ENCODE assay signal across 1 cellular context in the genomic region with DNA sequence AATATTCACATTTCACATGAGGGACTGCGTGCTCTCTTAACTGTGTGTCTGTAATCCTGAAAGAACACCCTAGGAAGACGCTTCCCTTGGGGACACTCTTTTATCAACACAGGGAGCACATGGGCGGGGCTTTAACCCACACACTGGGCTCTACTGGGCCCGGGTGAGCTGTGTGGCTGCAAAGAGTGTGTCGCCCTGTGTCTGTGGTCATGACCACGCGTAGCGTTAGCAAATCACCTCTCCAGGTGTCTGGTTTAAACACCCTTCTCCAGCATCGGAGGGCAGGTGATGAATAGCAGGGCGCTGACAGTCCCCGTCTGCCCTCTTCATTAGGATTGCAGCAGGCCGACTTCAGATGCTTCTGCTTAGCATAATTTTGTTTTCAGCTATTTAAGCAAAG.
TF ChIP-seq lines count a peak whose summit lies in the region.

No MANE protein-coding gene starts in this region.

TF ChIP-seq in GM23338, 12 proteins besides CTCF, POLR2A, EP300 and RAD21 (continued from another document):
- TF ChIP-seq, protein P1, sequence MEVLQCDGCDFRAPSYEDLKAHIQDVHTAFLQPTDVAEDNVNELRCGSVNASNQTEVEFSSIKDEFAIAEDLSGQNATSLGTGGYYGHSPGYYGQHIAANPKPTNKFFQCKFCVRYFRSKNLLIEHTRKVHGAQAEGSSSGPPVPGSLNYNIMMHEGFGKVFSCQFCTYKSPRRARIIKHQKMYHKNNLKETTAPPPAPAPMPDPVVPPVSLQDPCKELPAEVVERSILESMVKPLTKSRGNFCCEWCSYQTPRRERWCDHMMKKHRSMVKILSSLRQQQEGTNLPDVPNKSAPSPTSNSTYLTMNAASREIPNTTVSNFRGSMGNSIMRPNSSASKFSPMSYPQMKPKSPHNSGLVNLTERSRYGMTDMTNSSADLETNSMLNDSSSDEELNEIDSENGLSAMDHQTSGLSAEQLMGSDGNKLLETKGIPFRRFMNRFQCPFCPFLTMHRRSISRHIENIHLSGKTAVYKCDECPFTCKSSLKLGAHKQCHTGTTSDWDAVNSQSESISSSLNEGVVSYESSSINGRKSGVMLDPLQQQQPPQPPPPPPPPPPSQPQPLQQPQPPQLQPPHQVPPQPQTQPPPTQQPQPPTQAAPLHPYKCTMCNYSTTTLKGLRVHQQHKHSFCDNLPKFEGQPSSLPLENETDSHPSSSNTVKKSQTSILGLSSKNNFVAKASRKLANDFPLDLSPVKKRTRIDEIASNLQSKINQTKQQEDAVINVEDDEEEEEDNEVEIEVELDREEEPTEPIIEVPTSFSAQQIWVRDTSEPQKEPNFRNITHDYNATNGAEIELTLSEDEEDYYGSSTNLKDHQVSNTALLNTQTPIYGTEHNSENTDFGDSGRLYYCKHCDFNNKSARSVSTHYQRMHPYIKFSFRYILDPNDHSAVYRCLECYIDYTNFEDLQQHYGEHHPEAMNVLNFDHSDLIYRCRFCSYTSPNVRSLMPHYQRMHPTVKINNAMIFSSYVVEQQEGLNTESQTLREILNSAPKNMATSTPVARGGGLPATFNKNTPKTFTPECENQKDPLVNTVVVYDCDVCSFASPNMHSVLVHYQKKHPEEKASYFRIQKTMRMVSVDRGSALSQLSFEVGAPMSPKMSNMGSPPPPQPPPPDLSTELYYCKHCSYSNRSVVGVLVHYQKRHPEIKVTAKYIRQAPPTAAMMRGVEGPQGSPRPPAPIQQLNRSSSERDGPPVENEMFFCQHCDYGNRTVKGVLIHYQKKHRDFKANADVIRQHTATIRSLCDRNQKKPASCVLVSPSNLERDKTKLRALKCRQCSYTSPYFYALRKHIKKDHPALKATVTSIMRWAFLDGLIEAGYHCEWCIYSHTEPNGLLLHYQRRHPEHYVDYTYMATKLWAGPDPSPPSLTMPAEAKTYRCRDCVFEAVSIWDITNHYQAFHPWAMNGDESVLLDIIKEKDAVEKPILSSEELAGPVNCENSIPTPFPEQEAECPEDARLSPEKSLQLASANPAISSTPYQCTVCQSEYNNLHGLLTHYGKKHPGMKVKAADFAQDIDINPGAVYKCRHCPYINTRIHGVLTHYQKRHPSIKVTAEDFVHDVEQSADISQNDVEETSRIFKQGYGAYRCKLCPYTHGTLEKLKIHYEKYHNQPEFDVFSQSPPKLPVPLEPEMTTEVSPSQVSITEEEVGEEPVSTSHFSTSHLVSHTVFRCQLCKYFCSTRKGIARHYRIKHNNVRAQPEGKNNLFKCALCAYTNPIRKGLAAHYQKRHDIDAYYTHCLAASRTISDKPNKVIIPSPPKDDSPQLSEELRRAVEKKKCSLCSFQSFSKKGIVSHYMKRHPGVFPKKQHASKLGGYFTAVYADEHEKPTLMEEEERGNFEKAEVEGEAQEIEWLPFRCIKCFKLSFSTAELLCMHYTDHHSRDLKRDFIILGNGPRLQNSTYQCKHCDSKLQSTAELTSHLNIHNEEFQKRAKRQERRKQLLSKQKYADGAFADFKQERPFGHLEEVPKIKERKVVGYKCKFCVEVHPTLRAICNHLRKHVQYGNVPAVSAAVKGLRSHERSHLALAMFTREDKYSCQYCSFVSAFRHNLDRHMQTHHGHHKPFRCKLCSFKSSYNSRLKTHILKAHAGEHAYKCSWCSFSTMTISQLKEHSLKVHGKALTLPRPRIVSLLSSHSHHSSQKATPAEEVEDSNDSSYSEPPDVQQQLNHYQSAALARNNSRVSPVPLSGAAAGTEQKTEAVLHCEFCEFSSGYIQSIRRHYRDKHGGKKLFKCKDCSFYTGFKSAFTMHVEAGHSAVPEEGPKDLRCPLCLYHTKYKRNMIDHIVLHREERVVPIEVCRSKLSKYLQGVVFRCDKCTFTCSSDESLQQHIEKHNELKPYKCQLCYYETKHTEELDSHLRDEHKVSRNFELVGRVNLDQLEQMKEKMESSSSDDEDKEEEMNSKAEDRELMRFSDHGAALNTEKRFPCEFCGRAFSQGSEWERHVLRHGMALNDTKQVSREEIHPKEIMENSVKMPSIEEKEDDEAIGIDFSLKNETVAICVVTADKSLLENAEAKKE (CRISPR knock-in tag; IDR thresholded peaks at IDR 0.05) = no peak
- TF ChIP-seq ZNF114 (CRISPR knock-in tag; IDR thresholded peaks at IDR 0.05) = no peak
- TF ChIP-seq, protein P2, sequence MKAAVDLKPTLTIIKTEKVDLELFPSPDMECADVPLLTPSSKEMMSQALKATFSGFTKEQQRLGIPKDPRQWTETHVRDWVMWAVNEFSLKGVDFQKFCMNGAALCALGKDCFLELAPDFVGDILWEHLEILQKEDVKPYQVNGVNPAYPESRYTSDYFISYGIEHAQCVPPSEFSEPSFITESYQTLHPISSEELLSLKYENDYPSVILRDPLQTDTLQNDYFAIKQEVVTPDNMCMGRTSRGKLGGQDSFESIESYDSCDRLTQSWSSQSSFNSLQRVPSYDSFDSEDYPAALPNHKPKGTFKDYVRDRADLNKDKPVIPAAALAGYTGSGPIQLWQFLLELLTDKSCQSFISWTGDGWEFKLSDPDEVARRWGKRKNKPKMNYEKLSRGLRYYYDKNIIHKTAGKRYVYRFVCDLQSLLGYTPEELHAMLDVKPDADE (IDR thresholded peaks at IDR 0.05) = no peak
